Comparison of ENCODE assay signal across 2 cellular contexts in genomic region chr14:49489341-49489740, GRCh38.
TF ChIP-seq lines count a peak whose summit lies in the region.

No MANE protein-coding gene starts in this region.

TF ChIP-seq in HEK293, 187 proteins besides CTCF, POLR2A, EP300 and RAD21:
- TF ChIP-seq TCF7L2 (IDR thresholded peaks at IDR 0.05; ENCODE audit: borderline replicate concordance, low read depth, low read length) (no peak), ZNF366 (tag by site-specific recombination; conservative IDR thresholded peaks at IDR 0.05) (peak; percentile 68), KLF1 (tag by site-specific recombination; IDR thresholded peaks at IDR 0.05) (no peak), PRDM1 (tag by site-specific recombination; IDR thresholded peaks at IDR 0.05) (peak; percentile 98), ZNF23 (tag by site-specific recombination; IDR thresholded peaks at IDR 0.05; ENCODE audit: borderline replicate concordance) (no peak)
- TF ChIP-seq, protein P1, sequence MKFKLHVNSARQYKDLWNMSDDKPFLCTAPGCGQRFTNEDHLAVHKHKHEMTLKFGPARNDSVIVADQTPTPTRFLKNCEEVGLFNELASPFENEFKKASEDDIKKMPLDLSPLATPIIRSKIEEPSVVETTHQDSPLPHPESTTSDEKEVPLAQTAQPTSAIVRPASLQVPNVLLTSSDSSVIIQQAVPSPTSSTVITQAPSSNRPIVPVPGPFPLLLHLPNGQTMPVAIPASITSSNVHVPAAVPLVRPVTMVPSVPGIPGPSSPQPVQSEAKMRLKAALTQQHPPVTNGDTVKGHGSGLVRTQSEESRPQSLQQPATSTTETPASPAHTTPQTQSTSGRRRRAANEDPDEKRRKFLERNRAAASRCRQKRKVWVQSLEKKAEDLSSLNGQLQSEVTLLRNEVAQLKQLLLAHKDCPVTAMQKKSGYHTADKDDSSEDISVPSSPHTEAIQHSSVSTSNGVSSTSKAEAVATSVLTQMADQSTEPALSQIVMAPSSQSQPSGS (tag by site-specific recombination; IDR thresholded peaks at IDR 0.05; ENCODE audit: low read depth) = no peak

TF ChIP-seq in H1, 55 proteins besides CTCF, POLR2A, EP300 and RAD21:
- TF ChIP-seq TBP (IDR thresholded peaks at IDR 0.05; ENCODE audit: low read depth, low read length) = no peak
- TF ChIP-seq JUN (IDR thresholded peaks at IDR 0.05; ENCODE audit: low read depth, low read length) = no peak
- TF ChIP-seq CBX8 (IDR thresholded peaks at IDR 0.05; ENCODE audit: borderline replicate concordance, low read depth, low read length) = no peak
- TF ChIP-seq JUND (IDR thresholded peaks at IDR 0.05; ENCODE audit: low read length) = no peak
- TF ChIP-seq RBBP5 (IDR thresholded peaks at IDR 0.05; ENCODE audit: borderline replicate concordance, low read depth, low read length) = no peak
- TF ChIP-seq KDM1A (IDR thresholded peaks at IDR 0.05; ENCODE audit: borderline replicate concordance, low read length) = no peak
- TF ChIP-seq SP2 (IDR thresholded peaks at IDR 0.05; ENCODE audit: low read length) = no peak
- TF ChIP-seq KDM5A (IDR thresholded peaks at IDR 0.05; ENCODE audit: low read length) = no peak
- TF ChIP-seq CHD2 (IDR thresholded peaks at IDR 0.05; ENCODE audit: low read length) = no peak
- no peak for TF ChIP-seq PHF8 (conservative IDR thresholded peaks at IDR 0.05; ENCODE audit: low read depth, low read length)
- TF ChIP-seq CEBPB (IDR thresholded peaks at IDR 0.05; ENCODE audit: low read depth, low read length) = no peak
- no peak for TF ChIP-seq BACH1 (IDR thresholded peaks at IDR 0.05; ENCODE audit: low read length)
- TF ChIP-seq POLR2AphosphoS5 (IDR thresholded peaks at IDR 0.05; ENCODE audit: low read depth, low read length) = no peak
- TF ChIP-seq ZNF274 (IDR thresholded peaks at IDR 0.05; ENCODE audit: borderline replicate concordance, extremely low read depth, low read length) = no peak
- TF ChIP-seq KDM4A (IDR thresholded peaks at IDR 0.05; ENCODE audit: low read depth, low read length, severe bottlenecking) = no peak
- TF ChIP-seq SUZ12 (IDR thresholded peaks at IDR 0.05; ENCODE audit: low read length) = no peak
- no peak for TF ChIP-seq CTBP2 (IDR thresholded peaks at IDR 0.05; ENCODE audit: borderline replicate concordance, insufficient read depth, insufficient read length, low read length)
- no peak for TF ChIP-seq SIN3A (conservative IDR thresholded peaks at IDR 0.05 in 1 of 2, IDR thresholded peaks at IDR 0.05 in 1 of 2; ENCODE audit: low read depth in 1 of 2, low read length in 2 of 2)
- no peak for TF ChIP-seq YY1 (IDR thresholded peaks at IDR 0.05; ENCODE audit: low read depth, low read length)
- TF ChIP-seq, protein P1 (IDR thresholded peaks at IDR 0.05; ENCODE audit: low read length) = no peak
